In genomic region chr16:87200637-87201036, GRCh38 we compare ENCODE assay signal across 14 cellular contexts.
"Had no signal": no experiment of that assay in that cellular context is flagged by ENCODE, and none has a peak within 500 bp of the region (broad histone marks: within the 10 kb centered on the region; RNA-seq: fewer than 3 reads in every experiment).

No MANE protein-coding gene starts in this region.

- DNase-seq: activated CD4-positive, alpha-beta T cell treated with anti-CD3 and anti-CD28 coated beads for 36 hours; activated CD4-positive, alpha-beta T cell treated with anti-CD3 and anti-CD28 coated beads, Interleukin-2, amount 50 U/mL, for 48 hours; activated gamma-delta T cell; central memory CD4-positive, alpha-beta T cell; effector CD8-positive, alpha-beta T cell; lower lobe of right lung; natural killer cell; stimulated activated naive CD4-positive, alpha-beta T cell; substantia nigra; T-cell had no signal

- H3K4me3 ChIP-seq: lower lobe of right lung had no signal

- H3K36me3 Mint-ChIP-seq: activated naive CD4-positive, alpha-beta T cell treated with anti-CD3 and anti-CD28 coated beads, Interleukin-2, amount 50 U/mL, for 24 hours; natural killer cell; T-cell; type B pancreatic cell; WTC11 had no signal

- H3K36me3 ChIP-seq: lower lobe of right lung had no signal

- ATAC-seq: activated CD4-positive, alpha-beta T cell treated with anti-CD3 and anti-CD28 coated beads for 36 hours; esophagus mucosa; natural killer cell; T-cell; WTC11 had no signal

- H3K27ac Mint-ChIP-seq: activated CD4-positive, alpha-beta T cell treated with anti-CD3 and anti-CD28 coated beads for 36 hours; activated naive CD4-positive, alpha-beta T cell treated with anti-CD3 and anti-CD28 coated beads, Interleukin-2, amount 50 U/mL, for 24 hours; natural killer cell; T-cell; type B pancreatic cell; WTC11 had no signal

- H3K4me3 Mint-ChIP-seq: activated CD4-positive, alpha-beta T cell treated with anti-CD3 and anti-CD28 coated beads for 36 hours; activated naive CD4-positive, alpha-beta T cell treated with anti-CD3 and anti-CD28 coated beads, Interleukin-2, amount 50 U/mL, for 24 hours; natural killer cell; T-cell; type B pancreatic cell; WTC11 had no signal

- H3K9me3 ChIP-seq: lower lobe of right lung had no signal

- H3K4me1 Mint-ChIP-seq: activated CD4-positive, alpha-beta T cell treated with anti-CD3 and anti-CD28 coated beads for 36 hours; activated naive CD4-positive, alpha-beta T cell treated with anti-CD3 and anti-CD28 coated beads, Interleukin-2, amount 50 U/mL, for 24 hours; T-cell had no signal

- H3K9me3 Mint-ChIP-seq: T-cell, type B pancreatic cell had no signal

- H3K27ac ChIP-seq: lower lobe of right lung had no signal
